21 cellular contexts compared by ENCODE assay signal in genomic region chr3:115999001-115999400, GRCh38.
DNase-seq lines count a peak whose midpoint lies in the region; ATAC-seq, FAIRE-seq and TF ChIP-seq lines count a peak whose summit lies in the region.
"Had no signal": no experiment of that assay in that cellular context is flagged by ENCODE, and none has a peak within 500 bp of the region (broad histone marks: within the 10 kb centered on the region; RNA-seq: fewer than 3 reads in every experiment).

No MANE protein-coding gene starts in this region.

- H3K79me1 ChIP-seq in H9 (ENCODE audit: insufficient read depth, low read depth, low read length, poor library complexity, severe bottlenecking), result no peaks in the 10 kb centered on the region

- H3K4me1 ChIP-seq in A549 (peaks cover 20% of the 10 kb centered on the region), foreskin keratinocyte (peaks cover 30% of the 10 kb centered on the region), H9 (ENCODE audit: insufficient read depth, low read length) (no peaks in the 10 kb centered on the region; the same call in 1 of the 2 replicates)
- H3K4me1 ChIP-seq: left lung had no signal

- no peak for TF ChIP-seq RAD21 in A549 (conservative IDR thresholded peaks at IDR 0.05 in 1 of 2, IDR thresholded peaks at IDR 0.05 in 1 of 2)

- DNase-seq in A549 (ENCODE audit: low read depth in 1 of 2, low spot score in 1 of 2) (no peak), NCI-H69 (lab: John Stamatoyannopoulos, UW) (peak; percentile 28), foreskin keratinocyte (no peak), occipital lobe (lab: John Stamatoyannopoulos, UW) (peak; percentile 5), H9 (no peak), NCI-H510A (lab: John Stamatoyannopoulos, UW) (no peak), DMS153 treated with DMSO at 0.1 percent for 48 hours (lab: John Stamatoyannopoulos, UW; ENCODE audit: unreplicated experiment) (no peak)
- DNase-seq: activated CD4-positive, alpha-beta T cell treated with anti-CD3 and anti-CD28 coated beads for 36 hours; activated CD8-positive, alpha-beta memory T cell treated with anti-CD3 and anti-CD28 coated beads, Interleukin-2, amount 10 ng/mL, durations not matched to agents 7 days and 5 days; activated naive CD8-positive, alpha-beta T cell treated with anti-CD3 and anti-CD28 coated beads for 36 hours; left lung; NCI-H187 treated with DMSO at 0.1 percent for 48 hours; NCI-H446 treated with DMSO at 0.1 percent for 48 hours; sigmoid colon; stimulated activated naive CD8-positive, alpha-beta T cell treated with anti-CD3 and anti-CD28 coated beads, Interleukin-15, amount 100 ng/mL, for 72 hours; SW 1271 had no signal

- no peak overlapping the region for H3K4me3 ChIP-seq in A549
- H3K4me3 ChIP-seq: left lung, sigmoid colon had no signal

- peak overlapping the region; percentile 70 to 80; a peak in 5 of 6 replicates for H3K27ac ChIP-seq in A549
- peak overlapping the region; percentile 95 for H3K27ac ChIP-seq in foreskin keratinocyte
- H3K27ac ChIP-seq in H9 (ENCODE audit: insufficient read length, low read depth, low read length), result no peak overlapping the region
- H3K27ac ChIP-seq: C4-2B, left lung, sigmoid colon had no signal

- no peak for FAIRE-seq in A549 (lab: Jason Lieb, UNC)
- FAIRE-seq: GM12892 had no signal

- no peak overlapping the region for H3K9ac ChIP-seq in H9 (ENCODE audit: extremely low read depth, insufficient read length, low read length)

- POLR2A ChIA-PET in A549 (lab: Yijun Ruan, JAX), result no interaction called here

- H2BK15ac ChIP-seq in H9 (ENCODE audit: low read depth, low read length), result no peak overlapping the region

- no peak overlapping the region for H3K56ac ChIP-seq in H9 (ENCODE audit: insufficient read length, low read depth, low read length)

- peaks cover 4% of the 10 kb centered on the region; the same call in 1 of the 2 replicates for H3K27me3 Mint-ChIP-seq in H9 (ENCODE audit: low read depth)
- H3K27me3 Mint-ChIP-seq: activated CD8-positive, alpha-beta memory T cell treated with anti-CD3 and anti-CD28 coated beads, Interleukin-2, amount 10 ng/mL, durations not matched to agents 7 days and 5 days; stimulated activated naive CD8-positive, alpha-beta T cell treated with anti-CD3 and anti-CD28 coated beads, Interleukin-15, amount 100 ng/mL, for 72 hours had no signal

- no peak overlapping the region for H3K4me3 Mint-ChIP-seq in H9
- H3K4me3 Mint-ChIP-seq: activated CD4-positive, alpha-beta T cell treated with anti-CD3 and anti-CD28 coated beads for 36 hours; activated CD8-positive, alpha-beta memory T cell treated with anti-CD3 and anti-CD28 coated beads, Interleukin-2, amount 10 ng/mL, durations not matched to agents 7 days and 5 days; activated naive CD8-positive, alpha-beta T cell treated with anti-CD3 and anti-CD28 coated beads for 36 hours; activated T-helper 17 cell treated with anti-CD3 and anti-CD28 coated beads, Interleukin-2, amount 50 U/mL, for 72 hours; stimulated activated naive CD8-positive, alpha-beta T cell treated with anti-CD3 and anti-CD28 coated beads, Interleukin-15, amount 100 ng/mL, for 72 hours had no signal

- H3K27ac Mint-ChIP-seq in H9, result no peak overlapping the region
- H3K27ac Mint-ChIP-seq: activated CD4-positive, alpha-beta T cell treated with anti-CD3 and anti-CD28 coated beads for 36 hours; activated CD8-positive, alpha-beta memory T cell treated with anti-CD3 and anti-CD28 coated beads, Interleukin-2, amount 10 ng/mL, durations not matched to agents 7 days and 5 days; activated naive CD8-positive, alpha-beta T cell treated with anti-CD3 and anti-CD28 coated beads for 36 hours; activated T-helper 17 cell treated with anti-CD3 and anti-CD28 coated beads, Interleukin-2, amount 50 U/mL, for 72 hours; stimulated activated naive CD8-positive, alpha-beta T cell treated with anti-CD3 and anti-CD28 coated beads, Interleukin-15, amount 100 ng/mL, for 72 hours had no signal

- no peak overlapping the region for H3K4ac ChIP-seq in H9 (ENCODE audit: low read depth, low read length)

- no peaks in the 10 kb centered on the region for H3K23me2 ChIP-seq in H9 (ENCODE audit: insufficient read length, low read depth, low read length, poor library complexity, severe bottlenecking)

- H3T11ph ChIP-seq in H9 (ENCODE audit: low read length), result no peak overlapping the region

- TF ChIP-seq POLR2A in A549 (IDR thresholded peaks at IDR 0.05; ENCODE audit: low read length), result no peak

- no peak overlapping the region for H3K23ac ChIP-seq in H9 (ENCODE audit: insufficient read length, low read depth, low read length)

- H3K9me3 ChIP-seq in A549, result no peaks in the 10 kb centered on the region
- H3K9me3 ChIP-seq in H9 (ENCODE audit: control insufficient read depth, low read depth, low read length), result no peaks in the 10 kb centered on the region
- H3K9me3 ChIP-seq: left lung, sigmoid colon had no signal

- no peak overlapping the region for H2BK20ac ChIP-seq in H9 (ENCODE audit: low read depth, low read length, poor library complexity, severe bottlenecking)

- CTCF ChIA-PET in A549 (lab: Yijun Ruan, JAX), result no interaction called here

- H3K18ac ChIP-seq in H9 (ENCODE audit: insufficient read length, low read depth, low read length), result no peak overlapping the region

- no peak overlapping the region for H2BK5ac ChIP-seq in H9 (ENCODE audit: insufficient read length, low read length)

- no peak overlapping the region for H2BK120ac ChIP-seq in H9 (ENCODE audit: low read depth, low read length, poor library complexity, severe bottlenecking)

- H2AK5ac ChIP-seq in H9 (ENCODE audit: insufficient read length, low read length), result no peak overlapping the region

- H4K91ac ChIP-seq in H9 (ENCODE audit: insufficient read length, low read depth, low read length), result no peak overlapping the region

- no peak overlapping the region for H4K8ac ChIP-seq in H9 (replicated peaks; ENCODE audit: insufficient read length, low read depth, low read length)

- peaks cover 15 to 20% of the 10 kb centered on the region in 2 experiments for H3K4me1 Mint-ChIP-seq in H9
- H3K4me1 Mint-ChIP-seq: activated CD4-positive, alpha-beta T cell treated with anti-CD3 and anti-CD28 coated beads for 36 hours; activated CD8-positive, alpha-beta memory T cell treated with anti-CD3 and anti-CD28 coated beads, Interleukin-2, amount 10 ng/mL, durations not matched to agents 7 days and 5 days; activated naive CD8-positive, alpha-beta T cell treated with anti-CD3 and anti-CD28 coated beads for 36 hours; activated T-helper 17 cell treated with anti-CD3 and anti-CD28 coated beads, Interleukin-2, amount 50 U/mL, for 72 hours; stimulated activated naive CD8-positive, alpha-beta T cell treated with anti-CD3 and anti-CD28 coated beads, Interleukin-15, amount 100 ng/mL, for 72 hours had no signal

- H2AFZ ChIP-seq in H9 (ENCODE audit: low read length), result no peak overlapping the region

- no peak overlapping the region for H3K14ac ChIP-seq in H9 (ENCODE audit: insufficient read depth, low read length)

- H3K79me2 ChIP-seq in H9 (ENCODE audit: insufficient read depth, low read length), result no peaks in the 10 kb centered on the region

- no peak overlapping the region for H2BK12ac ChIP-seq in H9 (ENCODE audit: insufficient read length, low read depth, low read length)

- H3K36me3 Mint-ChIP-seq in H9 (ENCODE audit: insufficient read depth in 1 of 3, low read depth in 3 of 3), result no peaks in the 10 kb centered on the region
- H3K36me3 Mint-ChIP-seq: activated CD8-positive, alpha-beta memory T cell treated with anti-CD3 and anti-CD28 coated beads, Interleukin-2, amount 10 ng/mL, durations not matched to agents 7 days and 5 days; activated naive CD8-positive, alpha-beta T cell treated with anti-CD3 and anti-CD28 coated beads for 36 hours had no signal

- no peaks in the 10 kb centered on the region for H4K20me1 ChIP-seq in H9 (ENCODE audit: control insufficient read depth, insufficient read depth, insufficient read length)

- TF ChIP-seq CTCF in A549 (IDR thresholded peaks at IDR 0.05), result no peak
- TF ChIP-seq CTCF in foreskin keratinocyte (conservative IDR thresholded peaks at IDR 0.05), result no peak
- TF ChIP-seq CTCF in H9 (conservative IDR thresholded peaks at IDR 0.05), result no peak

- no peak for ATAC-seq in A549
- no peak for ATAC-seq in foreskin keratinocyte
- ATAC-seq in HG02763 (IDR thresholded peaks at IDR 0.05; ENCODE audit: unreplicated experiment), result no peak
- ATAC-seq: activated CD4-positive, alpha-beta T cell treated with anti-CD3 and anti-CD28 coated beads for 36 hours; activated CD8-positive, alpha-beta memory T cell treated with anti-CD3 and anti-CD28 coated beads, Interleukin-2, amount 10 ng/mL, durations not matched to agents 7 days and 5 days; activated T-helper 17 cell treated with anti-CD3 and anti-CD28 coated beads, Interleukin-2, amount 50 U/mL, for 72 hours; HCT116; left lung; stimulated activated naive CD8-positive, alpha-beta T cell treated with anti-CD3 and anti-CD28 coated beads, Interleukin-15, amount 100 ng/mL, for 72 hours had no signal

- H4K5ac ChIP-seq in H9 (ENCODE audit: insufficient read length, low read depth, low read length), result no peak overlapping the region

- H3K27me3 ChIP-seq in foreskin keratinocyte, result no peaks in the 10 kb centered on the region
- H3K27me3 ChIP-seq in H9 (ENCODE audit: insufficient read depth, low read length), result no peaks in the 10 kb centered on the region
- H3K27me3 ChIP-seq: left lung, sigmoid colon had no signal

- H3K4me2 ChIP-seq in A549, result no peak overlapping the region
- no peak overlapping the region for H3K4me2 ChIP-seq in H9 (ENCODE audit: insufficient read depth, insufficient read length, low read length)

- TF ChIP-seq EP300 in A549 (IDR thresholded peaks at IDR 0.05), result no peak

- H3K9me3 Mint-ChIP-seq in H9, result no peaks in the 10 kb centered on the region; a peak in 1 of 5 replicates
- H3K9me3 Mint-ChIP-seq: activated naive CD8-positive, alpha-beta T cell treated with anti-CD3 and anti-CD28 coated beads for 36 hours; stimulated activated naive CD8-positive, alpha-beta T cell treated with anti-CD3 and anti-CD28 coated beads, Interleukin-15, amount 100 ng/mL, for 72 hours had no signal

- WGBS in A549 (ENCODE audit: missing lambda C conversion rate), result 85% methylated on average over 4 of the region's 4 CpGs
- WGBS in H9 (ENCODE audit: extremely low coverage, insufficient read length, low lambda C conversion rate), result no CpG with 5 or more reads among the region's 4 CpGs

TF ChIP-seq in A549, 52 proteins besides CTCF, POLR2A, EP300 and RAD21 (continues in another document):
- TF ChIP-seq NPAS2 (CRISPR knock-in tag; IDR thresholded peaks at IDR 0.05; ENCODE audit: borderline replicate concordance) (no peak), BHLHE40 (IDR thresholded peaks at IDR 0.05; ENCODE audit: low read depth, low read length) (no peak), POLR2AphosphoS2 (conservative IDR thresholded peaks at IDR 0.05; ENCODE audit: low read length) (no peak), CHD2 (IDR thresholded peaks at IDR 0.05; ENCODE audit: low read length, partially characterized antibody) (no peak), ZC3H11A (IDR thresholded peaks at IDR 0.05) (no peak), JUNB (IDR thresholded peaks at IDR 0.05) (no peak), CBX8 (IDR thresholded peaks at IDR 0.05) (no peak), MAZ (IDR thresholded peaks at IDR 0.05; ENCODE audit: borderline replicate concordance, low read depth, low read length) (no peak)

Comparison
In these comparisons a context has a peak if more than half of its experiments do, and no peak if none do; other contexts are left out.
1. DNase-seq: peak in NCI-H69 (single experiment) and occipital lobe (single experiment); none in A549 (0 of 2), foreskin keratinocyte (0 of 2), H9 (single experiment), NCI-H510A (single experiment) and DMS153 treated with DMSO at 0.1 percent for 48 hours (single experiment).